Comparison of ENCODE assay signal across 1 cellular context in the genomic region with DNA sequence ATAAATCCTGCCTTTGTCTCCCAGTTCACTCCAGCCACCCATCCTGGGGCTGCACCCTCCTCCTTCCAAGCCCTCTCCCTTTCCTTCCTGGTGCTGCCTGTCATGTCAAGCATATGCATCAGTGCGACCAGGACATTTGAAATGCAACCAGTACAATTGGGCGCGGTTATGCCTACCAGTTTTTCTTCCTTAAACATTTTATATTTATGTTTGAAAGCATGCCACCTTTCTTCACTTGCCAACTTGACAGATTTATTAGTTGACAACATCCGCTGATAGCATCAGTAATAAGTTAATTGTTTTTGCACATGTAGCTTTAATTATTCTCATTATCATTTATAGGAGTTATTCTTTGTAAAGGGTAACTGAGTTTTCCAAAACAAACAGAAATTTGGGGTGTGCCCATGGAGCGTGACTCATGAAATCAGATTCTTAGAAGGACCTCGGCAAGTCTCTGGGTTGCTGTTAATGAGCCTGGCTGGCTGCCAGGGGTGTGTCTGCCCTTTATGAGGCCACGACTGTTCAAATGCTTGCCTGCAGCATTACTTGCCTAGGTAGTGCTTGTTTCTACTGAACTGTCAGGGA.
TF ChIP-seq lines count a peak whose summit lies in the region.

No MANE protein-coding gene starts in this region.

TF ChIP-seq in HCT116, 20 proteins besides CTCF, POLR2A, EP300 and RAD21 (continued from another document):
- TF ChIP-seq, protein P1, sequence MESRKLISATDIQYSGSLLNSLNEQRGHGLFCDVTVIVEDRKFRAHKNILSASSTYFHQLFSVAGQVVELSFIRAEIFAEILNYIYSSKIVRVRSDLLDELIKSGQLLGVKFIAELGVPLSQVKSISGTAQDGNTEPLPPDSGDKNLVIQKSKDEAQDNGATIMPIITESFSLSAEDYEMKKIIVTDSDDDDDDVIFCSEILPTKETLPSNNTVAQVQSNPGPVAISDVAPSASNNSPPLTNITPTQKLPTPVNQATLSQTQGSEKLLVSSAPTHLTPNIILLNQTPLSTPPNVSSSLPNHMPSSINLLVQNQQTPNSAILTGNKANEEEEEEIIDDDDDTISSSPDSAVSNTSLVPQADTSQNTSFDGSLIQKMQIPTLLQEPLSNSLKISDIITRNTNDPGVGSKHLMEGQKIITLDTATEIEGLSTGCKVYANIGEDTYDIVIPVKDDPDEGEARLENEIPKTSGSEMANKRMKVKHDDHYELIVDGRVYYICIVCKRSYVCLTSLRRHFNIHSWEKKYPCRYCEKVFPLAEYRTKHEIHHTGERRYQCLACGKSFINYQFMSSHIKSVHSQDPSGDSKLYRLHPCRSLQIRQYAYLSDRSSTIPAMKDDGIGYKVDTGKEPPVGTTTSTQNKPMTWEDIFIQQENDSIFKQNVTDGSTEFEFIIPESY (IDR thresholded peaks at IDR 0.05; ENCODE audit: extremely low read depth, insufficient replicate concordance, low read length): no peak
- TF ChIP-seq, protein P2, sequence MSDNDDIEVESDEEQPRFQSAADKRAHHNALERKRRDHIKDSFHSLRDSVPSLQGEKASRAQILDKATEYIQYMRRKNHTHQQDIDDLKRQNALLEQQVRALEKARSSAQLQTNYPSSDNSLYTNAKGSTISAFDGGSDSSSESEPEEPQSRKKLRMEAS (IDR thresholded peaks at IDR 0.05): peak; percentile 63; the same call in 1 of the 2 replicates
- TF ChIP-seq EZH2phosphoT487 (IDR thresholded peaks at IDR 0.05; ENCODE audit: borderline replicate concordance) (no peak), EZH2 (IDR thresholded peaks at IDR 0.05) (no peak), SP1 (IDR thresholded peaks at IDR 0.05; ENCODE audit: low read depth) (peak; percentile 67), EGR1 (IDR thresholded peaks at IDR 0.05; ENCODE audit: low read depth) (no peak), ZNF274 (IDR thresholded peaks at IDR 0.05; ENCODE audit: low read depth, low read length) (no peak), CEBPB (IDR thresholded peaks at IDR 0.05; ENCODE audit: low read depth) (0 out of 2 replicates have a peak, but pooled peaks have one; percentile 56), CBX3 (IDR thresholded peaks at IDR 0.05; ENCODE audit: low read depth) (peak; percentile 78), ZFX (IDR thresholded peaks at IDR 0.05) (no peak), SIN3A (IDR thresholded peaks at IDR 0.05; ENCODE audit: low read depth) (peak; percentile 41; the same call in 1 of the 2 replicates), TCF7L2 (IDR thresholded peaks at IDR 0.05; ENCODE audit: borderline replicate concordance, extremely low read depth, insufficient read depth, insufficient read length) (peak; percentile 66), SRF (IDR thresholded peaks at IDR 0.05; ENCODE audit: low read depth) (no peak; the same call in 1 of the 2 replicates)
- TF ChIP-seq, protein P3, sequence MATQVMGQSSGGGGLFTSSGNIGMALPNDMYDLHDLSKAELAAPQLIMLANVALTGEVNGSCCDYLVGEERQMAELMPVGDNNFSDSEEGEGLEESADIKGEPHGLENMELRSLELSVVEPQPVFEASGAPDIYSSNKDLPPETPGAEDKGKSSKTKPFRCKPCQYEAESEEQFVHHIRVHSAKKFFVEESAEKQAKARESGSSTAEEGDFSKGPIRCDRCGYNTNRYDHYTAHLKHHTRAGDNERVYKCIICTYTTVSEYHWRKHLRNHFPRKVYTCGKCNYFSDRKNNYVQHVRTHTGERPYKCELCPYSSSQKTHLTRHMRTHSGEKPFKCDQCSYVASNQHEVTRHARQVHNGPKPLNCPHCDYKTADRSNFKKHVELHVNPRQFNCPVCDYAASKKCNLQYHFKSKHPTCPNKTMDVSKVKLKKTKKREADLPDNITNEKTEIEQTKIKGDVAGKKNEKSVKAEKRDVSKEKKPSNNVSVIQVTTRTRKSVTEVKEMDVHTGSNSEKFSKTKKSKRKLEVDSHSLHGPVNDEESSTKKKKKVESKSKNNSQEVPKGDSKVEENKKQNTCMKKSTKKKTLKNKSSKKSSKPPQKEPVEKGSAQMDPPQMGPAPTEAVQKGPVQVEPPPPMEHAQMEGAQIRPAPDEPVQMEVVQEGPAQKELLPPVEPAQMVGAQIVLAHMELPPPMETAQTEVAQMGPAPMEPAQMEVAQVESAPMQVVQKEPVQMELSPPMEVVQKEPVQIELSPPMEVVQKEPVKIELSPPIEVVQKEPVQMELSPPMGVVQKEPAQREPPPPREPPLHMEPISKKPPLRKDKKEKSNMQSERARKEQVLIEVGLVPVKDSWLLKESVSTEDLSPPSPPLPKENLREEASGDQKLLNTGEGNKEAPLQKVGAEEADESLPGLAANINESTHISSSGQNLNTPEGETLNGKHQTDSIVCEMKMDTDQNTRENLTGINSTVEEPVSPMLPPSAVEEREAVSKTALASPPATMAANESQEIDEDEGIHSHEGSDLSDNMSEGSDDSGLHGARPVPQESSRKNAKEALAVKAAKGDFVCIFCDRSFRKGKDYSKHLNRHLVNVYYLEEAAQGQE (IDR thresholded peaks at IDR 0.05; ENCODE audit: low read depth): no peak
